16 cellular contexts compared by ENCODE assay signal in the genomic region with DNA sequence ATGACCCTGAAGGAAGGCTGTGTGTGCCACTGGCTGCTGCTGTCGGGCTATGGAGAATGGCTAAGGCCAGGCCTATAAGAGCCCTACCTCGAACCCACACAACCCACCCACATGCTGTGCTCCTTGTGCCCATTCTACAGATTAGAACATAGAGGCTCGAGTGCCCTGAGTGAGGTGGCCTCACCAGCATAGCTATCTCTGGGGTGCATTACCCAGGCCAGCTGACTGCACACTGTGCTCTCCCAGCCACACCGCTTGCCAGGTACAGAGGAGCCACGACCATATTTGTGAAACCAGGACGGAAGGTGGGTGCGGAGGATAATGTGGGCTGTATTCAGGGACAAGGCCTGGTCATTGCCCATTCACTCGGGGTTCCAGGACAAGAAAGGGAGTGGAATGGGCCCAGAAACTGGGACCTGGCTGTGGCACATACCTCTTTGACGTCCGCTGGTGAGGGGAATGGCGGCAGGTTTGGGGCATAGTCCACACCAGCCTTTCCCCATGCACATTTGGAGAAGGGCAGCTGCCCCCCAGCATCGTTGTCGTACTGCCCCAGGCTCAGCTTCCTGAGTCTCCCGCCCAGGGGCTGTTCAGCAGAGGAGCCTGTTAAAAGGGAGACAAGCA.
DNase-seq lines count a peak whose midpoint lies in the region; ATAC-seq, FAIRE-seq and TF ChIP-seq lines count a peak whose summit lies in the region.
"Had no signal": no experiment of that assay in that cellular context is flagged by ENCODE, and none has a peak within 500 bp of the region (broad histone marks: within the 10 kb centered on the region; RNA-seq: fewer than 3 reads in every experiment).

No MANE protein-coding gene starts in this region.

- H3K4me3 ChIP-seq in coronary artery (no peak overlapping the region), stomach (no peak overlapping the region)
- H3K4me3 ChIP-seq: BLaER1 treated with 17β-estradiol and CSF1 and Interleukin-3, amounts not matched to agents 10 nM and 100 nM; GM12878; HAP-1 had no signal

- H3K27ac ChIP-seq in coronary artery (no peak overlapping the region), stomach (no peak overlapping the region)
- H3K27ac ChIP-seq: BLaER1 treated with 17β-estradiol and CSF1 and Interleukin-3, amounts not matched to agents 10 nM and 100 nM had no signal

- TF ChIP-seq POLR2A in stomach (IDR thresholded peaks at IDR 0.05), result no peak

- H3K9me3 ChIP-seq in stomach, result no peaks in the 10 kb centered on the region
- H3K9me3 ChIP-seq: BLaER1 treated with 17β-estradiol and CSF1 and Interleukin-3, amounts not matched to agents 10 nM and 100 nM; HAP-1 had no signal

- no peak for DNase-seq in HTR-8/SVneo (ENCODE audit: insufficient read length, low spot score)
- peak; percentile 47 for DNase-seq in coronary artery (ENCODE audit: low spot score)
- DNase-seq in mesenteric fat pad (ENCODE audit: low spot score), result peak; percentile 55
- DNase-seq in stomach, result peak; percentile 17
- DNase-seq in SKM-1 (lab: John Stamatoyannopoulos, UW; ENCODE audit: unreplicated experiment), result no peak
- no peak for DNase-seq in HT-29 (ENCODE audit: low spot score)
- DNase-seq: ACHN; Calu3; CD4-positive, CD25-positive, alpha-beta regulatory T cell; DMS 273 treated with DMSO at 0.1 percent for 48 hours; GOT3 had no signal

- H3K27me3 ChIP-seq in stomach, result no peaks in the 10 kb centered on the region
- H3K27me3 ChIP-seq: BLaER1 treated with 17β-estradiol and CSF1 and Interleukin-3, amounts not matched to agents 10 nM and 100 nM had no signal

- no peak for ATAC-seq in GM21723 (IDR thresholded peaks at IDR 0.05; ENCODE audit: unreplicated experiment)
- ATAC-seq: GM12878 had no signal

- intact Hi-C loops in stomach (cut with DNase I; ENCODE audit: low total_unique reads), result no loop called here

- WGBS in stomach, 5 donors, result 89 to 97% (median 94%) methylated on average over 10 to 14 of the region's 14 CpGs

- H3K36me3 ChIP-seq in stomach, result peaks cover 16 to 68% (median 50%) of the 10 kb centered on the region in 4 donors

- TF ChIP-seq CTCF in coronary artery (IDR thresholded peaks at IDR 0.05) (no peak), stomach (IDR thresholded peaks at IDR 0.05) (no peak)

- TF ChIP-seq EP300 in stomach (IDR thresholded peaks at IDR 0.05), result no peak

- peak; percentile 9 for FAIRE-seq in HTR-8/SVneo (lab: Jason Lieb, UNC)
- FAIRE-seq: GM12878, GM18507 had no signal

- peaks cover 0 to 10% (median 3%) of the 10 kb centered on the region in 4 donors for H3K4me1 ChIP-seq in stomach
- H3K4me1 ChIP-seq: HAP-1 had no signal

Comparison
In these comparisons a context has a peak if more than half of its experiments do, and no peak if none do; other contexts are left out.
1. DNase-seq: peak in coronary artery (single experiment), mesenteric fat pad (single experiment) and stomach (single experiment); none in HTR-8/SVneo (single experiment), SKM-1 (single experiment) and HT-29 (single experiment).